2 cellular contexts compared by ENCODE assay signal in the genomic region with DNA sequence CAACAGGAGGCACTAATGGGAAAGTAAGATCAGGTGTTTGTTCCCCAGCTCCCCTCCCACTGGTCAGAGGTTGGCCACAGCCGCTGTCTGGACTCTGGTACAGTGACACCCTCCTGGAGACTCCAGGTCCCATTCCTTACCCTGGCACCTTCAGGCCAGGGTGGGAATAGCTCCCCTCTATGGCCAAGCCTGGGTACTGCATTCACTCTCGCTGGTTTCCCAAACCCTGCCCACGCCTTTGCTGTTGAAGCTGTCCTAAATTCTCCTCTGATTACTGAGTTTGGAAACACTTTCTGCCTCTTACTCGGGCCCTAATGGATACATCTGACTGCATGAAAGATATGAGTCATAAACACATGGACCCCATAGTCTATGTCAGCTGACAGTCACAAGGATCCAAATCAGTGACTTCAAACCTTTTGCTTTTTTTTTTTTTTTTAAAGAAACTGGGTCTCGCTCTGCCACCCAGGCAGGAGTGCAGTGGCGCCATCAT.
TF ChIP-seq lines count a peak whose summit lies in the region.

No MANE protein-coding gene starts in this region.

TF ChIP-seq in Ishikawa, 13 proteins besides CTCF, POLR2A, EP300 and RAD21 (continued from another document):
- TF ChIP-seq, protein P1, sequence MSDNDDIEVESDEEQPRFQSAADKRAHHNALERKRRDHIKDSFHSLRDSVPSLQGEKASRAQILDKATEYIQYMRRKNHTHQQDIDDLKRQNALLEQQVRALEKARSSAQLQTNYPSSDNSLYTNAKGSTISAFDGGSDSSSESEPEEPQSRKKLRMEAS (IDR thresholded peaks at IDR 0.05): no peak
- TF ChIP-seq ZBTB7A (IDR thresholded peaks at IDR 0.05; ENCODE audit: low read depth) (no peak), CREB1 (IDR thresholded peaks at IDR 0.05; ENCODE audit: low read depth) (no peak), CEBPB (IDR thresholded peaks at IDR 0.05) (no peak), NFIC (IDR thresholded peaks at IDR 0.05) (no peak), TCF12 (IDR thresholded peaks at IDR 0.05; ENCODE audit: low read depth) (no peak), TAF1 (IDR thresholded peaks at IDR 0.05; ENCODE audit: low read depth) (no peak)
- TF ChIP-seq, protein P2, sequence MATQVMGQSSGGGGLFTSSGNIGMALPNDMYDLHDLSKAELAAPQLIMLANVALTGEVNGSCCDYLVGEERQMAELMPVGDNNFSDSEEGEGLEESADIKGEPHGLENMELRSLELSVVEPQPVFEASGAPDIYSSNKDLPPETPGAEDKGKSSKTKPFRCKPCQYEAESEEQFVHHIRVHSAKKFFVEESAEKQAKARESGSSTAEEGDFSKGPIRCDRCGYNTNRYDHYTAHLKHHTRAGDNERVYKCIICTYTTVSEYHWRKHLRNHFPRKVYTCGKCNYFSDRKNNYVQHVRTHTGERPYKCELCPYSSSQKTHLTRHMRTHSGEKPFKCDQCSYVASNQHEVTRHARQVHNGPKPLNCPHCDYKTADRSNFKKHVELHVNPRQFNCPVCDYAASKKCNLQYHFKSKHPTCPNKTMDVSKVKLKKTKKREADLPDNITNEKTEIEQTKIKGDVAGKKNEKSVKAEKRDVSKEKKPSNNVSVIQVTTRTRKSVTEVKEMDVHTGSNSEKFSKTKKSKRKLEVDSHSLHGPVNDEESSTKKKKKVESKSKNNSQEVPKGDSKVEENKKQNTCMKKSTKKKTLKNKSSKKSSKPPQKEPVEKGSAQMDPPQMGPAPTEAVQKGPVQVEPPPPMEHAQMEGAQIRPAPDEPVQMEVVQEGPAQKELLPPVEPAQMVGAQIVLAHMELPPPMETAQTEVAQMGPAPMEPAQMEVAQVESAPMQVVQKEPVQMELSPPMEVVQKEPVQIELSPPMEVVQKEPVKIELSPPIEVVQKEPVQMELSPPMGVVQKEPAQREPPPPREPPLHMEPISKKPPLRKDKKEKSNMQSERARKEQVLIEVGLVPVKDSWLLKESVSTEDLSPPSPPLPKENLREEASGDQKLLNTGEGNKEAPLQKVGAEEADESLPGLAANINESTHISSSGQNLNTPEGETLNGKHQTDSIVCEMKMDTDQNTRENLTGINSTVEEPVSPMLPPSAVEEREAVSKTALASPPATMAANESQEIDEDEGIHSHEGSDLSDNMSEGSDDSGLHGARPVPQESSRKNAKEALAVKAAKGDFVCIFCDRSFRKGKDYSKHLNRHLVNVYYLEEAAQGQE (IDR thresholded peaks at IDR 0.05; ENCODE audit: low read depth): no peak

TF ChIP-seq in H1, 55 proteins besides CTCF, POLR2A, EP300 and RAD21 (continued from another document):
- TF ChIP-seq, protein P3, sequence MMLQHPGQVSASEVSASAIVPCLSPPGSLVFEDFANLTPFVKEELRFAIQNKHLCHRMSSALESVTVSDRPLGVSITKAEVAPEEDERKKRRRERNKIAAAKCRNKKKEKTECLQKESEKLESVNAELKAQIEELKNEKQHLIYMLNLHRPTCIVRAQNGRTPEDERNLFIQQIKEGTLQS (IDR thresholded peaks at IDR 0.05; ENCODE audit: insufficient read depth, low read depth, low read length): no peak
- no peak for TF ChIP-seq TEAD4 (IDR thresholded peaks at IDR 0.05; ENCODE audit: low read depth, low read length)
- TF ChIP-seq RXRA (IDR thresholded peaks at IDR 0.05; ENCODE audit: insufficient read depth, low read depth, low read length): no peak
- TF ChIP-seq RNF2 (IDR thresholded peaks at IDR 0.05; ENCODE audit: borderline replicate concordance, low read depth, low read length, missing control alignments, poor library complexity, severe bottlenecking): no peak
- TF ChIP-seq NANOG (IDR thresholded peaks at IDR 0.05; ENCODE audit: insufficient read depth, low read depth, low read length, poor library complexity, severe bottlenecking): no peak
- TF ChIP-seq POLR2AphosphoS5 (IDR thresholded peaks at IDR 0.05; ENCODE audit: low read depth, low read length): no peak
- no peak for TF ChIP-seq ASH2L (IDR thresholded peaks at IDR 0.05; ENCODE audit: low read length)
- TF ChIP-seq CEBPB (IDR thresholded peaks at IDR 0.05; ENCODE audit: low read depth, low read length): no peak
- TF ChIP-seq, protein P4, sequence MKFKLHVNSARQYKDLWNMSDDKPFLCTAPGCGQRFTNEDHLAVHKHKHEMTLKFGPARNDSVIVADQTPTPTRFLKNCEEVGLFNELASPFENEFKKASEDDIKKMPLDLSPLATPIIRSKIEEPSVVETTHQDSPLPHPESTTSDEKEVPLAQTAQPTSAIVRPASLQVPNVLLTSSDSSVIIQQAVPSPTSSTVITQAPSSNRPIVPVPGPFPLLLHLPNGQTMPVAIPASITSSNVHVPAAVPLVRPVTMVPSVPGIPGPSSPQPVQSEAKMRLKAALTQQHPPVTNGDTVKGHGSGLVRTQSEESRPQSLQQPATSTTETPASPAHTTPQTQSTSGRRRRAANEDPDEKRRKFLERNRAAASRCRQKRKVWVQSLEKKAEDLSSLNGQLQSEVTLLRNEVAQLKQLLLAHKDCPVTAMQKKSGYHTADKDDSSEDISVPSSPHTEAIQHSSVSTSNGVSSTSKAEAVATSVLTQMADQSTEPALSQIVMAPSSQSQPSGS (IDR thresholded peaks at IDR 0.05; ENCODE audit: low read length): no peak
